In the genomic region with DNA sequence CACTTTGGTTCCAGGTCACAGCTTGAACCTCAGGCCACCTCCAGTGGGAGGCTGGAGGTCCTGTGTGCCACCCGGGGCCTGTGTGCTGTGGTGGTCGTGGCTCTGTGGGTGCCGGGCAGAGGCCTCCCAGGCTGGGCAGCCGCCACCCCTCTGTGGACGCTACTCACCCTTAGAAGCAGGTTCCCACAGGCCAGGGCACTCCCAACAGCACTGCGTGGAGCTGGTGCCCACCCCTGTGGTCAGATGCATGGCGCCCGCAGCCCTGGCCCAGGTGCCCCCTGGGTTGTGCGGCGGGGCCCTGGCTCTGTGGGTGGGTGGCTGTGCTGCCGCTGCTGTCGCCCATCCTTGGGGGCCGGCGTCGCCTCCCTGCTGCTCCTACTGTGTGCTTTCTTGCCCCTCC, we compare ENCODE assay signal across 15 cellular contexts.
"Had no signal": no experiment of that assay in that cellular context is flagged by ENCODE, and none has a peak within 500 bp of the region (broad histone marks: within the 10 kb centered on the region; RNA-seq: fewer than 3 reads in every experiment).

No MANE protein-coding gene starts in this region.

- H3K36me3 ChIP-seq: neutrophil, tibial nerve, vagina had no signal

- ATAC-seq: activated CD4-positive, CD25-positive, alpha-beta regulatory T cell treated with anti-CD3 and anti-CD28 coated beads, Interleukin-2, amount 50 U/mL, for 24 hours; stimulated activated memory B cell treated with anti-CD40 and anti-IgM and Interleukin-4, amounts not matched to agents 10 μg/mL and 1 μg/mL and 100 μg/mL, for 72 hours had no signal

- H3K9ac ChIP-seq: parathyroid adenoma had no signal

- H3K27ac ChIP-seq: neutrophil, parathyroid adenoma, vagina had no signal

- FAIRE-seq: endothelial cell of umbilical vein had no signal

- H3K4me1 ChIP-seq: parathyroid adenoma had no signal

- H3K27me3 ChIP-seq: neutrophil, tibial nerve, vagina had no signal

- DNase-seq: activated CD4-positive, alpha-beta T cell treated with anti-CD3 and anti-CD28 coated beads, Interleukin-2, amount 50 U/mL, for 1 hour; activated CD8-positive, alpha-beta memory T cell treated with anti-CD3 and anti-CD28 coated beads for 24 hours; activated naive CD4-positive, alpha-beta T cell; activated naive CD8-positive, alpha-beta T cell treated with anti-CD3 and anti-CD28 coated beads, Interleukin-2, amount 10 ng/mL, durations not matched to agents 7 days and 5 days; effector CD4-positive, alpha-beta T cell; foreskin fibroblast; glutamatergic neuron; stimulated activated CD4-positive, alpha-beta T cell treated with anti-CD3 and anti-CD28 coated beads, Interleukin-2, amount 100 ng/mL, for 48 hours had no signal

- H3K4me3 ChIP-seq: tibial nerve, vagina had no signal

- H2AFZ ChIP-seq: parathyroid adenoma had no signal

- H3K9me3 ChIP-seq: neutrophil, tibial nerve, vagina had no signal
